ENCODE assay signal across 17 cellular contexts in the genomic region with DNA sequence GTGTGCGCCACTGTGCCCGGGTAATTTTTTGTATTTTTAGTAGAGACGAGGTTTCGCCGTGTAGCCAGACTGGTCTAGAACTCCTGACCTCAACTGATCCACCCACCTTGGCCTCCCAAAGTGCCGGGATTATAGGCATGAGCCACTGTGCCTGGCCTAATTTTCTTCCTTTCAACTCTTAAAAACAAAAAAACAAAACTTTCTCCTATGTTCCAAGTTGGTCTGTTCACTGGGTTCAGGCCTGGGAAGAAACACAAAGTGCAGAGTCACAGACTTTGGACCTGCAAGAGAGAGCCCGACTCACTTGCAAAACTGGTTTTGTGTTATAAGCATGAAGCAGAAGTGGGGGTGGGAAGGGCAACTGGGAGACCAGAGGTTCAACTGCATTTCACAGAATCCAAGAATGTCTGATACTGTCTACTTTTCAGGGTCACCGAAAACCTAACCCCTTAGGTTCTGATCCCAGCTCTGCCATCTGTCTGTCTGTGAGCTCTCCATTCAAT. TPM values are rescaled to one million over a fixed set of nuclear protein-coding genes. Genes with fewer than 3 reads are reported as not detected.
DNase-seq lines count a peak whose midpoint lies in the region; ATAC-seq and TF ChIP-seq lines count a peak whose summit lies in the region.
"Had no signal": no experiment of that assay in that cellular context is flagged by ENCODE, and none has a peak within 500 bp of the region (broad histone marks: within the 10 kb centered on the region; RNA-seq: fewer than 3 reads in every experiment).

No MANE protein-coding gene starts in this region.

- no peaks in the 10 kb centered on the region for H3K36me3 ChIP-seq in Caco-2 (ENCODE audit: control insufficient read depth, insufficient read depth, low read length)

- H3K27me3 Mint-ChIP-seq in Caco-2 (ENCODE audit: insufficient read depth, unreplicated experiment) (no peaks in the 10 kb centered on the region), progenitor cell of endocrine pancreas (no peaks in the 10 kb centered on the region), nephron progenitor cell (ENCODE audit: low read depth, poor library complexity) (peaks cover 4% of the 10 kb centered on the region)
- H3K27me3 Mint-ChIP-seq: activated CD4-positive, alpha-beta T cell treated with anti-CD3 and anti-CD28 coated beads, Interleukin-2, amount 10 ng/mL, durations not matched to agents 7 days and 5 days; natural killer cell treated with Interleukin-12 subunit alpha and Interleukin-12 subunit beta and Interleukin-15 and Interleukin-18, amount 100 ng/mL, for 72 hours had no signal

- POLR2A ChIA-PET in Caco-2 (lab: Charles Lee), result no interaction called here

- ATAC-seq in HG03025 (IDR thresholded peaks at IDR 0.05; ENCODE audit: low FRiP score, unreplicated experiment), result no peak
- ATAC-seq: heart left ventricle; natural killer cell treated with Interleukin-12 subunit alpha and Interleukin-12 subunit beta and Interleukin-15 and Interleukin-18, amount 100 ng/mL, for 72 hours had no signal

- intact Hi-C loops in Caco-2 (cut with micrococcal nuclease; ENCODE audit: unreplicated experiment), result loop anchor here (1.0 to 2.0 kb wide), 2 partner anchors 19 to 33 kb away; partner anchors contain the start of genes ALAD and BSPRY

- peak overlapping the region; percentile 85 for H3K27ac Mint-ChIP-seq in Caco-2 (ENCODE audit: unreplicated experiment)
- peak overlapping the region; percentile 99 for H3K27ac Mint-ChIP-seq in progenitor cell of endocrine pancreas
- no peak overlapping the region for H3K27ac Mint-ChIP-seq in nephron progenitor cell
- H3K27ac Mint-ChIP-seq: activated CD4-positive, alpha-beta T cell treated with anti-CD3 and anti-CD28 coated beads, Interleukin-2, amount 10 ng/mL, durations not matched to agents 7 days and 5 days; natural killer cell treated with Interleukin-12 subunit alpha and Interleukin-12 subunit beta and Interleukin-15 and Interleukin-18, amount 100 ng/mL, for 72 hours had no signal

- H3K4me3 Mint-ChIP-seq in Caco-2 (ENCODE audit: unreplicated experiment) (peak overlapping the region; percentile 43), progenitor cell of endocrine pancreas (ENCODE audit: low read depth) (peak overlapping the region; percentile 60), nephron progenitor cell (no peak overlapping the region)
- H3K4me3 Mint-ChIP-seq: activated CD4-positive, alpha-beta T cell treated with anti-CD3 and anti-CD28 coated beads, Interleukin-2, amount 10 ng/mL, durations not matched to agents 7 days and 5 days; natural killer cell treated with Interleukin-12 subunit alpha and Interleukin-12 subunit beta and Interleukin-15 and Interleukin-18, amount 100 ng/mL, for 72 hours had no signal

- TF ChIP-seq CTCF in Caco-2 (IDR thresholded peaks at IDR 0.05; ENCODE audit: insufficient read depth in 1 of 2, low read depth in 1 of 2, low read length in 1 of 2, severe bottlenecking in 1 of 2, unreplicated experiment in 1 of 2), result no peak
- no peak for TF ChIP-seq CTCF in progenitor cell of endocrine pancreas (IDR thresholded peaks at IDR 0.05; ENCODE audit: unreplicated experiment)
- TF ChIP-seq CTCF in nephron progenitor cell (IDR thresholded peaks at IDR 0.05), result no peak

- DNase-seq in Caco-2 (peak; percentile 89 to 95), NCI-H526 (lab: John Stamatoyannopoulos, UW) (peak; percentile 4 to 48), islet precursor cell (peak; percentile 82), progenitor cell of endocrine pancreas (ENCODE audit: low spot score, unreplicated experiment) (no peak), NCI-H2196 (lab: John Stamatoyannopoulos, UW; ENCODE audit: unreplicated experiment) (no peak), nephron progenitor cell (no peak)
- DNase-seq in activated CD4-positive, alpha-beta T cell treated with anti-CD3 and anti-CD28 coated beads, Interleukin-2, amount 50 U/mL, for 4 hours, result no peak
- DNase-seq: activated CD4-positive, alpha-beta T cell treated with anti-CD3 and anti-CD28 coated beads, Interleukin-2, amount 10 ng/mL, durations not matched to agents 7 days and 5 days; amniotic stem cell; GM23248; heart left ventricle; NCI-H1092 treated with DMSO at 0.1 percent for 48 hours; stimulated activated naive CD4-positive, alpha-beta T cell had no signal

- H3K36me3 Mint-ChIP-seq in Caco-2 (ENCODE audit: insufficient read depth, unreplicated experiment), result peaks cover 24% of the 10 kb centered on the region
- peaks cover 9% of the 10 kb centered on the region for H3K36me3 Mint-ChIP-seq in progenitor cell of endocrine pancreas (ENCODE audit: insufficient read depth)
- peaks cover 8% of the 10 kb centered on the region for H3K36me3 Mint-ChIP-seq in nephron progenitor cell (ENCODE audit: low read depth)
- H3K36me3 Mint-ChIP-seq: natural killer cell treated with Interleukin-12 subunit alpha and Interleukin-12 subunit beta and Interleukin-15 and Interleukin-18, amount 100 ng/mL, for 72 hours had no signal

- CTCF ChIA-PET in Caco-2 (lab: Charles Lee), result interaction anchor here (0.6 to 1.3 kb wide), 3 partner anchors 20 to 277 kb away, joined by 3 read pairs; partner anchors contain the start of gene WDR31

- H3K4me1 ChIP-seq in Caco-2, result peaks cover 69% of the 10 kb centered on the region

- BruUV-seq in Caco-2 (replicated peaks; lab: Mats Ljungman, UMichigan), result no TSS peak

- H3K4me1 Mint-ChIP-seq in Caco-2 (ENCODE audit: low read depth, unreplicated experiment) (peaks cover 46% of the 10 kb centered on the region), progenitor cell of endocrine pancreas (ENCODE audit: low read depth) (peaks cover 53% of the 10 kb centered on the region), nephron progenitor cell (peaks cover 24% of the 10 kb centered on the region)

- H3K9me3 Mint-ChIP-seq in Caco-2 (ENCODE audit: unreplicated experiment) (peaks cover 6% of the 10 kb centered on the region), progenitor cell of endocrine pancreas (ENCODE audit: low read depth) (peaks cover 4% of the 10 kb centered on the region), nephron progenitor cell (peaks cover 2% of the 10 kb centered on the region)
- H3K9me3 Mint-ChIP-seq: activated CD4-positive, alpha-beta T cell treated with anti-CD3 and anti-CD28 coated beads, Interleukin-2, amount 10 ng/mL, durations not matched to agents 7 days and 5 days; natural killer cell treated with Interleukin-12 subunit alpha and Interleukin-12 subunit beta and Interleukin-15 and Interleukin-18, amount 100 ng/mL, for 72 hours had no signal

- no peaks in the 10 kb centered on the region for H3K27me3 ChIP-seq in Caco-2 (replicated peaks; ENCODE audit: control insufficient read depth, insufficient read depth, low read length)
- H3K27me3 ChIP-seq: heart left ventricle, sigmoid colon had no signal

- no peak overlapping the region for H3K4me3 ChIP-seq in Caco-2 (ENCODE audit: low read depth, low read length)
- H3K4me3 ChIP-seq: GM23248, heart left ventricle, sigmoid colon had no signal

- peaks cover 4% of the 10 kb centered on the region; the same call in 1 of the 2 replicates for H3K9me3 ChIP-seq in Caco-2
- H3K9me3 ChIP-seq: heart left ventricle, sigmoid colon had no signal

RNA-seq across cellular contexts. Expression of gene HDHD3, which starts 5.2 kb away (rescaled TPM):
- total RNA-seq in Caco-2 (2022), result 60.9 and 64.9 TPM in 2 replicates
- 77.4 and 83.9 TPM in 2 replicates for total RNA-seq in progenitor cell of endocrine pancreas

RNA-seq across cellular contexts. Expression of gene ALAD, which starts 19.1 kb away (rescaled TPM):
- total RNA-seq in Caco-2 (2022) (43.6 and 48.8 TPM in 2 replicates), progenitor cell of endocrine pancreas (59.3 and 64.3 TPM in 2 replicates)

RNA-seq across cellular contexts. Expression of gene POLE3, which starts 28.5 kb away (rescaled TPM):
- 48.8 and 57.2 TPM in 2 replicates for total RNA-seq in Caco-2 (2022)
- 36.6 and 40.5 TPM in 2 replicates for total RNA-seq in progenitor cell of endocrine pancreas

RNA-seq across cellular contexts. Expression of gene C9orf43, which starts 28.6 kb away (rescaled TPM):
- 1.1 and 1.9 TPM in 2 replicates for total RNA-seq in Caco-2 (2022)
- total RNA-seq in progenitor cell of endocrine pancreas, result 0.51 and 1.6 TPM in 2 replicates
- total RNA-seq: epithelial cell of proximal tubule had no signal

RNA-seq across cellular contexts. Expression of gene BSPRY, which starts 32.6 kb away (rescaled TPM):
- total RNA-seq in Caco-2 (2022), result 14.5 and 14.7 TPM in 2 replicates
- 18.8 and 19.7 TPM in 2 replicates for total RNA-seq in progenitor cell of endocrine pancreas
- total RNA-seq: GM23248 had no signal

Comparison
In these comparisons a context has a peak if more than half of its experiments do, and no peak if none do; other contexts are left out.
1. DNase-seq: peak in Caco-2 (2 of 2), NCI-H526 (2 of 2) and islet precursor cell (single experiment); none in progenitor cell of endocrine pancreas (single experiment), activated CD4-positive, alpha-beta T cell treated with anti-CD3 and anti-CD28 coated beads, Interleukin-2, amount 50 U/mL, for 4 hours (0 of 2), NCI-H2196 (single experiment) and nephron progenitor cell (single experiment).